1 cellular context compared by ENCODE assay signal in the genomic region with DNA sequence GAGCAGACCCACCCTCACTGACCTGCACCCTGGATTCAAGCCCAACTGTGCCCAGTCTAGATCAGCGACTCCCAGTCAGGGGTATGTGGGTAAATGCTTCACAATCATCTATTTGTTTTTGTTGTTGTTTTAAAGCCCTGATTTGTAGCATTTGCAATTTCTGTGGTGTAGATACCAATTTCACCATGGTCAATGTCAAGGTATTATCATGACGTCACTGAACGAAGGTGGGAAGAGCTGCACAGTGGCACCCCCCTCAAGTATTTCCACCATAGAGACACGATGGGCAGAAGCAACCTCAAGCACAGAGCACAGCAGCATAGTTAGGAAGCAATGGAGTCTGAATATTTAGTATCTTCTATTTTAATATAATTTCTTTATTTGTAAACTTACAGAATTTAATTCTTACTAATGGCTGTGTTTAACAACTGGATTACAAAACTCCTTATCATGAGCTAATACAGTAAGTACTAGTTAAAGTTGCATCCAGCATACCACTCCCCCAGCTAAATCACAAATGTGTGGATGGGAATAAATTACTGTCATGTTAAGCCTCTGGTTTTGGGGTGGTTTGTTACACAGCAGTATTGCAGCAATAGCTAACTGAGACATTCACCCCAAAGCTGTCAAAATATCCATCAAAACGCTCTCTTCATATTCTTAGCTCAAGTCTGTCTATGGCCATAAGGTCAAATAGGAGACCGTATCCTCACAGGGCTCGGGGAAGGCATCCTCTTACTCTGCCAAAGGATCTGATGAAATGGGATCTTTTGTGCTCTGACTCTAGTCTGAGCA.
TF ChIP-seq lines count a peak whose summit lies in the region.

No MANE protein-coding gene starts in this region.

TF ChIP-seq in K562, 482 proteins besides CTCF, POLR2A, EP300 and RAD21 (continued from another document):
- TF ChIP-seq, protein P1, sequence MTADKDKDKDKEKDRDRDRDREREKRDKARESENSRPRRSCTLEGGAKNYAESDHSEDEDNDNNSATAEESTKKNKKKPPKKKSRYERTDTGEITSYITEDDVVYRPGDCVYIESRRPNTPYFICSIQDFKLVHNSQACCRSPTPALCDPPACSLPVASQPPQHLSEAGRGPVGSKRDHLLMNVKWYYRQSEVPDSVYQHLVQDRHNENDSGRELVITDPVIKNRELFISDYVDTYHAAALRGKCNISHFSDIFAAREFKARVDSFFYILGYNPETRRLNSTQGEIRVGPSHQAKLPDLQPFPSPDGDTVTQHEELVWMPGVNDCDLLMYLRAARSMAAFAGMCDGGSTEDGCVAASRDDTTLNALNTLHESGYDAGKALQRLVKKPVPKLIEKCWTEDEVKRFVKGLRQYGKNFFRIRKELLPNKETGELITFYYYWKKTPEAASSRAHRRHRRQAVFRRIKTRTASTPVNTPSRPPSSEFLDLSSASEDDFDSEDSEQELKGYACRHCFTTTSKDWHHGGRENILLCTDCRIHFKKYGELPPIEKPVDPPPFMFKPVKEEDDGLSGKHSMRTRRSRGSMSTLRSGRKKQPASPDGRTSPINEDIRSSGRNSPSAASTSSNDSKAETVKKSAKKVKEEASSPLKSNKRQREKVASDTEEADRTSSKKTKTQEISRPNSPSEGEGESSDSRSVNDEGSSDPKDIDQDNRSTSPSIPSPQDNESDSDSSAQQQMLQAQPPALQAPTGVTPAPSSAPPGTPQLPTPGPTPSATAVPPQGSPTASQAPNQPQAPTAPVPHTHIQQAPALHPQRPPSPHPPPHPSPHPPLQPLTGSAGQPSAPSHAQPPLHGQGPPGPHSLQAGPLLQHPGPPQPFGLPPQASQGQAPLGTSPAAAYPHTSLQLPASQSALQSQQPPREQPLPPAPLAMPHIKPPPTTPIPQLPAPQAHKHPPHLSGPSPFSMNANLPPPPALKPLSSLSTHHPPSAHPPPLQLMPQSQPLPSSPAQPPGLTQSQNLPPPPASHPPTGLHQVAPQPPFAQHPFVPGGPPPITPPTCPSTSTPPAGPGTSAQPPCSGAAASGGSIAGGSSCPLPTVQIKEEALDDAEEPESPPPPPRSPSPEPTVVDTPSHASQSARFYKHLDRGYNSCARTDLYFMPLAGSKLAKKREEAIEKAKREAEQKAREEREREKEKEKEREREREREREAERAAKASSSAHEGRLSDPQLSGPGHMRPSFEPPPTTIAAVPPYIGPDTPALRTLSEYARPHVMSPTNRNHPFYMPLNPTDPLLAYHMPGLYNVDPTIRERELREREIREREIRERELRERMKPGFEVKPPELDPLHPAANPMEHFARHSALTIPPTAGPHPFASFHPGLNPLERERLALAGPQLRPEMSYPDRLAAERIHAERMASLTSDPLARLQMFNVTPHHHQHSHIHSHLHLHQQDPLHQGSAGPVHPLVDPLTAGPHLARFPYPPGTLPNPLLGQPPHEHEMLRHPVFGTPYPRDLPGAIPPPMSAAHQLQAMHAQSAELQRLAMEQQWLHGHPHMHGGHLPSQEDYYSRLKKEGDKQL (CRISPR knock-in tag; IDR thresholded peaks at IDR 0.05; ENCODE audit: borderline replicate concordance) = no peak
- TF ChIP-seq XRCC3 (IDR thresholded peaks at IDR 0.05) = no peak
- TF ChIP-seq RBM25 (IDR thresholded peaks at IDR 0.05; ENCODE audit: low read depth, low read length, severe bottlenecking) = peak; percentile 70
- TF ChIP-seq KDM1A (IDR thresholded peaks at IDR 0.05) = peak in 1 of 2 experiments; percentile 24; a peak in 1 of 4 replicates
- no peak for TF ChIP-seq BACH1 (tag; IDR thresholded peaks at IDR 0.05)
- TF ChIP-seq COPS2 (conservative IDR thresholded peaks at IDR 0.05) = no peak
- no peak for TF ChIP-seq ZBTB1 (CRISPR knock-in tag; IDR thresholded peaks at IDR 0.05; ENCODE audit: borderline replicate concordance, low read depth)
- no peak for TF ChIP-seq RHOXF2B (CRISPR knock-in tag; conservative IDR thresholded peaks at IDR 0.05)
- TF ChIP-seq, protein P2, sequence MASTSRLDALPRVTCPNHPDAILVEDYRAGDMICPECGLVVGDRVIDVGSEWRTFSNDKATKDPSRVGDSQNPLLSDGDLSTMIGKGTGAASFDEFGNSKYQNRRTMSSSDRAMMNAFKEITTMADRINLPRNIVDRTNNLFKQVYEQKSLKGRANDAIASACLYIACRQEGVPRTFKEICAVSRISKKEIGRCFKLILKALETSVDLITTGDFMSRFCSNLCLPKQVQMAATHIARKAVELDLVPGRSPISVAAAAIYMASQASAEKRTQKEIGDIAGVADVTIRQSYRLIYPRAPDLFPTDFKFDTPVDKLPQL (IDR thresholded peaks at IDR 0.05; ENCODE audit: extremely low read depth, insufficient read length) = no peak
- no peak for TF ChIP-seq DPF2 (IDR thresholded peaks at IDR 0.05)
- TF ChIP-seq, protein P3, sequence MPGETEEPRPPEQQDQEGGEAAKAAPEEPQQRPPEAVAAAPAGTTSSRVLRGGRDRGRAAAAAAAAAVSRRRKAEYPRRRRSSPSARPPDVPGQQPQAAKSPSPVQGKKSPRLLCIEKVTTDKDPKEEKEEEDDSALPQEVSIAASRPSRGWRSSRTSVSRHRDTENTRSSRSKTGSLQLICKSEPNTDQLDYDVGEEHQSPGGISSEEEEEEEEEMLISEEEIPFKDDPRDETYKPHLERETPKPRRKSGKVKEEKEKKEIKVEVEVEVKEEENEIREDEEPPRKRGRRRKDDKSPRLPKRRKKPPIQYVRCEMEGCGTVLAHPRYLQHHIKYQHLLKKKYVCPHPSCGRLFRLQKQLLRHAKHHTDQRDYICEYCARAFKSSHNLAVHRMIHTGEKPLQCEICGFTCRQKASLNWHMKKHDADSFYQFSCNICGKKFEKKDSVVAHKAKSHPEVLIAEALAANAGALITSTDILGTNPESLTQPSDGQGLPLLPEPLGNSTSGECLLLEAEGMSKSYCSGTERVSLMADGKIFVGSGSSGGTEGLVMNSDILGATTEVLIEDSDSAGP (CRISPR knock-in tag; IDR thresholded peaks at IDR 0.05) = no peak
